Comparison of ENCODE assay signal across 27 cellular contexts in genomic region chr3:127192576-127193232, GRCh38. TPM values are rescaled to one million over a fixed set of nuclear protein-coding genes. Genes with fewer than 3 reads are reported as not detected.
"Had no signal": no experiment of that assay in that cellular context is flagged by ENCODE, and none has a peak within 500 bp of the region (broad histone marks: within the 10 kb centered on the region; RNA-seq: fewer than 3 reads in every experiment).

Gene PRR23E, plus strand, starts transcription at chr3:127193131. Its CDS starts 3,555 bp downstream, at chr3:127196686.

- H3K36me3 Mint-ChIP-seq: activated naive CD4-positive, alpha-beta T cell treated with anti-CD3 and anti-CD28 coated beads, Interleukin-2, amount 10 ng/mL, durations not matched to agents 7 days and 5 days; stimulated activated memory B cell treated with anti-CD40 and anti-IgM and Interleukin-4, amounts not matched to agents 10 μg/mL and 1 μg/mL and 100 μg/mL, for 72 hours; T-cell had no signal

- H3K9me3 Mint-ChIP-seq: T-helper 2 cell treated with Interferon-gamma antibody and Interleukin-4, amounts not matched to agents 5 μg/mL and 100 μg/mL, for 36 hours had no signal

- H3K36me3 ChIP-seq: esophagus squamous epithelium, gastroesophageal sphincter, lower lobe of right lung, neutrophil, right lobe of liver, upper lobe of left lung, WERI-Rb-1 had no signal

- H2AFZ ChIP-seq: parathyroid adenoma had no signal

- DNase-seq: activated CD4-positive, alpha-beta T cell treated with anti-CD3 and anti-CD28 coated beads, Interleukin-2, amount 50 U/mL, for 1 hour; activated CD4-positive, CD25-positive, alpha-beta regulatory T cell treated with anti-CD3 and anti-CD28 coated beads, Interleukin-2, amount 50 U/mL, for 72 hours; activated CD8-positive, alpha-beta T cell treated with anti-CD3 and anti-CD28 coated beads, Interleukin-2, amount 10 ng/mL, durations not matched to agents 7 days and 5 days; activated naive CD4-positive, alpha-beta T cell treated with anti-CD3 and anti-CD28 coated beads, Interleukin-2, amount 10 ng/mL, durations not matched to agents 7 days and 5 days; activated T-cell treated with anti-CD3 and anti-CD28 coated beads, Interleukin-2, amount 50 U/mL, for 48 hours; amygdala; cerebellar nuclear complex; cortex of kidney; endodermal cell; esophagus squamous epithelium; left colon; lower lobe of right lung; right lobe of liver; small intestine; stimulated activated CD4-positive, alpha-beta T cell treated with anti-CD3 and anti-CD28 coated beads, Interleukin-2, amount 100 ng/mL, for 24 hours; T-cell; WERI-Rb-1 had no signal

- H3K4me1 Mint-ChIP-seq: activated naive CD4-positive, alpha-beta T cell treated with anti-CD3 and anti-CD28 coated beads, Interleukin-2, amount 10 ng/mL, durations not matched to agents 7 days and 5 days; stimulated activated memory B cell treated with anti-CD40 and anti-IgM and Interleukin-4, amounts not matched to agents 10 μg/mL and 1 μg/mL and 100 μg/mL, for 72 hours; T-cell had no signal

- H3K9me3 ChIP-seq: lower lobe of right lung had no signal

- H3K27ac ChIP-seq: esophagus squamous epithelium, gastroesophageal sphincter, lower lobe of right lung, neutrophil, parathyroid adenoma, right lobe of liver, upper lobe of left lung, WERI-Rb-1 had no signal

- H3K27ac Mint-ChIP-seq: activated CD8-positive, alpha-beta T cell treated with anti-CD3 and anti-CD28 coated beads, Interleukin-2, amount 10 ng/mL, durations not matched to agents 7 days and 5 days; activated naive CD4-positive, alpha-beta T cell treated with anti-CD3 and anti-CD28 coated beads, Interleukin-2, amount 10 ng/mL, durations not matched to agents 7 days and 5 days; endodermal cell; naive thymus-derived CD8-positive, alpha-beta T cell; stimulated activated memory B cell treated with anti-CD40 and anti-IgM and Interleukin-4, amounts not matched to agents 10 μg/mL and 1 μg/mL and 100 μg/mL, for 72 hours; T-cell; T-helper 2 cell treated with Interferon-gamma antibody and Interleukin-4, amounts not matched to agents 5 μg/mL and 100 μg/mL, for 36 hours had no signal

- H3K4me1 ChIP-seq: esophagus squamous epithelium, gastroesophageal sphincter, lower lobe of right lung, parathyroid adenoma, right lobe of liver, upper lobe of left lung had no signal

- H3K79me2 ChIP-seq: parathyroid adenoma had no signal

- H3K4me3 ChIP-seq: esophagus squamous epithelium, gastroesophageal sphincter, lower lobe of right lung, right lobe of liver, upper lobe of left lung had no signal

- H3K27me3 ChIP-seq: neutrophil, right lobe of liver, upper lobe of left lung had no signal

- H3K4me3 Mint-ChIP-seq: activated CD8-positive, alpha-beta T cell treated with anti-CD3 and anti-CD28 coated beads, Interleukin-2, amount 10 ng/mL, durations not matched to agents 7 days and 5 days; activated naive CD4-positive, alpha-beta T cell treated with anti-CD3 and anti-CD28 coated beads, Interleukin-2, amount 10 ng/mL, durations not matched to agents 7 days and 5 days; endodermal cell; naive thymus-derived CD8-positive, alpha-beta T cell; stimulated activated memory B cell treated with anti-CD40 and anti-IgM and Interleukin-4, amounts not matched to agents 10 μg/mL and 1 μg/mL and 100 μg/mL, for 72 hours; T-cell; T-helper 2 cell treated with Interferon-gamma antibody and Interleukin-4, amounts not matched to agents 5 μg/mL and 100 μg/mL, for 36 hours had no signal

RNA-seq across cellular contexts. Expression of gene PRR23E, which starts in this region (rescaled TPM):
- total RNA-seq: activated CD8-positive, alpha-beta T cell treated with anti-CD3 and anti-CD28 coated beads, Interleukin-2, amount 10 ng/mL, durations not matched to agents 7 days and 5 days; bronchial epithelial cell; endodermal cell; esophagus squamous epithelium; gastroesophageal sphincter; left colon; lower lobe of right lung; naive thymus-derived CD8-positive, alpha-beta T cell; right lobe of liver; T-cell; temporal lobe; upper lobe of left lung had no signal
- polyA plus RNA-seq: keratinocyte; naive thymus-derived CD8-positive, alpha-beta T cell; small intestine had no signal
